27 cellular contexts compared by ENCODE assay signal in genomic region chr2:193836424-193836823, GRCh38.
"Had no signal": no experiment of that assay in that cellular context is flagged by ENCODE, and none has a peak within 500 bp of the region (broad histone marks: within the 10 kb centered on the region; RNA-seq: fewer than 3 reads in every experiment).

No MANE protein-coding gene starts in this region.

- ATAC-seq: effector memory CD8-positive, alpha-beta T cell; esophagus mucosa; foreskin keratinocyte; heart left ventricle; naive thymus-derived CD4-positive, alpha-beta T cell; right cardiac atrium; stimulated activated naive CD8-positive, alpha-beta T cell treated with anti-CD3 and anti-CD28 coated beads, Interleukin-15, Interleukin-2, amounts not matched to agents 100 U/mL and 50 U/mL, for 24 hours had no signal

- H3K9me3 ChIP-seq: ascending aorta, testis, transverse colon had no signal

- H3K27me3 ChIP-seq: ascending aorta, brain microvascular endothelial cell, foreskin keratinocyte, heart left ventricle, testis, transverse colon had no signal

- H3K4me1 ChIP-seq: ascending aorta, heart left ventricle, testis, transverse colon had no signal

- H3K4me3 ChIP-seq: ascending aorta, heart left ventricle, testis, transverse colon had no signal

- H3K36me3 ChIP-seq: ascending aorta, brain microvascular endothelial cell, heart left ventricle, transverse colon, WERI-Rb-1 had no signal

- DNase-seq: activated CD4-positive, alpha-beta memory T cell treated with anti-CD3 and anti-CD28 coated beads for 36 hours; activated CD4-positive, alpha-beta T cell treated with anti-CD3 and anti-CD28 coated beads, Interleukin-2, amount 10 ng/mL, durations not matched to agents 24 days and 14 days; activated CD4-positive, CD25-positive, alpha-beta regulatory T cell treated with anti-CD3 and anti-CD28 coated beads, Interleukin-2, amount 50 U/mL, for 72 hours; activated CD8-positive, alpha-beta memory T cell treated with anti-CD3 and anti-CD28 coated beads, Interleukin-2, amount 50 U/mL, for 4 hours; activated effector memory CD4-positive, alpha-beta T cell treated with anti-CD3 and anti-CD28 coated beads, Interleukin-2, amount 50 U/mL, for 16 hours; activated naive CD4-positive, alpha-beta T cell treated with anti-CD3 and anti-CD28 coated beads for 36 hours; activated naive CD8-positive, alpha-beta T cell treated with anti-CD3 and anti-CD28 coated beads for 36 hours; activated T-cell treated with anti-CD3 and anti-CD28 coated beads, Interleukin-2, amount 50 U/mL, for 1 hour; brain microvascular endothelial cell; cortex of kidney; effector memory CD8-positive, alpha-beta T cell; foreskin keratinocyte; heart left ventricle; hypothalamus; immature natural killer cell; midbrain; naive thymus-derived CD4-positive, alpha-beta T cell; nucleus accumbens; stimulated activated CD4-positive, alpha-beta T cell treated with anti-CD3 and anti-CD28 coated beads, Interleukin-4, amount 100 ng/mL, for 1 hour; stimulated activated naive CD8-positive, alpha-beta T cell treated with anti-CD3 and anti-CD28 coated beads, Interleukin-15, Interleukin-2, amounts not matched to agents 100 U/mL and 50 U/mL, for 24 hours; T-helper 9 cell; testis; transverse colon; WERI-Rb-1 had no signal

- H3K27ac ChIP-seq: ascending aorta, heart left ventricle, testis, transverse colon, WERI-Rb-1 had no signal
